In the genomic region with DNA sequence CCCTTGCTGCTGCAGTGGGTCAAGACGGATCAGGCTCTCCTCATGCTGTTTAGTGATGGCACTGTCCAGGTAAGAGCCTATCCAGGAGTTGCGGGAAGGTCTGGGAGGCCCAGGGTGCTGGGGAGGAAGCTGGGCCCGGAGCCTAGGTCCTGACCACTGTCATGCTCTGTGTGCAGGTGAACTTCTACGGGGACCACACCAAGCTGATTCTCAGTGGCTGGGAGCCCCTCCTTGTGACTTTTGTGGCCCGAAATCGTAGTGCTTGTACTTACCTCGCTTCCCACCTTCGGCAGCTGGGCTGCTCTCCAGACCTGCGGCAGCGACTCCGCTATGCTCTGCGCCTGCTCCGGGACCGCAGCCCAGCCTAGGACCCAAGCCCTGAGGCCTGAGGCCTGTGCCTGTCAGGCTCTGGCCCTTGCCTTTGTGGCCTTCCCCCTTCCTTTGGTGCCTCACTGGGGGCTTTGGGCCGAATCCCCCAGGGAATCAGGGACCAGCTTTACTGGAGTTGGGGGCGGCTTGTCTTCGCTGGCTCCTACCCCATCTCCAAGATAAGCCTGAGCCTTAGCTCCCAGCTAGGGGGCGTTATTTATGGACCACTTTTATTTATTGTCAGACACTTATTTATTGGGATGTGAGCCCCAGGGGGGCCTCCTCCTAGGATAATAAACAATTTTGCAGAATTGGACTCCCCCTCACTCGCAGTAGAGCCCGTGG, we compare ENCODE assay signal across 1 cellular context.
TF ChIP-seq lines count a peak whose summit lies in the region.

No MANE protein-coding gene starts in this region.

TF ChIP-seq in GM23338, 12 proteins besides CTCF, POLR2A, EP300 and RAD21 (continued from another document):
- TF ChIP-seq, protein P1, sequence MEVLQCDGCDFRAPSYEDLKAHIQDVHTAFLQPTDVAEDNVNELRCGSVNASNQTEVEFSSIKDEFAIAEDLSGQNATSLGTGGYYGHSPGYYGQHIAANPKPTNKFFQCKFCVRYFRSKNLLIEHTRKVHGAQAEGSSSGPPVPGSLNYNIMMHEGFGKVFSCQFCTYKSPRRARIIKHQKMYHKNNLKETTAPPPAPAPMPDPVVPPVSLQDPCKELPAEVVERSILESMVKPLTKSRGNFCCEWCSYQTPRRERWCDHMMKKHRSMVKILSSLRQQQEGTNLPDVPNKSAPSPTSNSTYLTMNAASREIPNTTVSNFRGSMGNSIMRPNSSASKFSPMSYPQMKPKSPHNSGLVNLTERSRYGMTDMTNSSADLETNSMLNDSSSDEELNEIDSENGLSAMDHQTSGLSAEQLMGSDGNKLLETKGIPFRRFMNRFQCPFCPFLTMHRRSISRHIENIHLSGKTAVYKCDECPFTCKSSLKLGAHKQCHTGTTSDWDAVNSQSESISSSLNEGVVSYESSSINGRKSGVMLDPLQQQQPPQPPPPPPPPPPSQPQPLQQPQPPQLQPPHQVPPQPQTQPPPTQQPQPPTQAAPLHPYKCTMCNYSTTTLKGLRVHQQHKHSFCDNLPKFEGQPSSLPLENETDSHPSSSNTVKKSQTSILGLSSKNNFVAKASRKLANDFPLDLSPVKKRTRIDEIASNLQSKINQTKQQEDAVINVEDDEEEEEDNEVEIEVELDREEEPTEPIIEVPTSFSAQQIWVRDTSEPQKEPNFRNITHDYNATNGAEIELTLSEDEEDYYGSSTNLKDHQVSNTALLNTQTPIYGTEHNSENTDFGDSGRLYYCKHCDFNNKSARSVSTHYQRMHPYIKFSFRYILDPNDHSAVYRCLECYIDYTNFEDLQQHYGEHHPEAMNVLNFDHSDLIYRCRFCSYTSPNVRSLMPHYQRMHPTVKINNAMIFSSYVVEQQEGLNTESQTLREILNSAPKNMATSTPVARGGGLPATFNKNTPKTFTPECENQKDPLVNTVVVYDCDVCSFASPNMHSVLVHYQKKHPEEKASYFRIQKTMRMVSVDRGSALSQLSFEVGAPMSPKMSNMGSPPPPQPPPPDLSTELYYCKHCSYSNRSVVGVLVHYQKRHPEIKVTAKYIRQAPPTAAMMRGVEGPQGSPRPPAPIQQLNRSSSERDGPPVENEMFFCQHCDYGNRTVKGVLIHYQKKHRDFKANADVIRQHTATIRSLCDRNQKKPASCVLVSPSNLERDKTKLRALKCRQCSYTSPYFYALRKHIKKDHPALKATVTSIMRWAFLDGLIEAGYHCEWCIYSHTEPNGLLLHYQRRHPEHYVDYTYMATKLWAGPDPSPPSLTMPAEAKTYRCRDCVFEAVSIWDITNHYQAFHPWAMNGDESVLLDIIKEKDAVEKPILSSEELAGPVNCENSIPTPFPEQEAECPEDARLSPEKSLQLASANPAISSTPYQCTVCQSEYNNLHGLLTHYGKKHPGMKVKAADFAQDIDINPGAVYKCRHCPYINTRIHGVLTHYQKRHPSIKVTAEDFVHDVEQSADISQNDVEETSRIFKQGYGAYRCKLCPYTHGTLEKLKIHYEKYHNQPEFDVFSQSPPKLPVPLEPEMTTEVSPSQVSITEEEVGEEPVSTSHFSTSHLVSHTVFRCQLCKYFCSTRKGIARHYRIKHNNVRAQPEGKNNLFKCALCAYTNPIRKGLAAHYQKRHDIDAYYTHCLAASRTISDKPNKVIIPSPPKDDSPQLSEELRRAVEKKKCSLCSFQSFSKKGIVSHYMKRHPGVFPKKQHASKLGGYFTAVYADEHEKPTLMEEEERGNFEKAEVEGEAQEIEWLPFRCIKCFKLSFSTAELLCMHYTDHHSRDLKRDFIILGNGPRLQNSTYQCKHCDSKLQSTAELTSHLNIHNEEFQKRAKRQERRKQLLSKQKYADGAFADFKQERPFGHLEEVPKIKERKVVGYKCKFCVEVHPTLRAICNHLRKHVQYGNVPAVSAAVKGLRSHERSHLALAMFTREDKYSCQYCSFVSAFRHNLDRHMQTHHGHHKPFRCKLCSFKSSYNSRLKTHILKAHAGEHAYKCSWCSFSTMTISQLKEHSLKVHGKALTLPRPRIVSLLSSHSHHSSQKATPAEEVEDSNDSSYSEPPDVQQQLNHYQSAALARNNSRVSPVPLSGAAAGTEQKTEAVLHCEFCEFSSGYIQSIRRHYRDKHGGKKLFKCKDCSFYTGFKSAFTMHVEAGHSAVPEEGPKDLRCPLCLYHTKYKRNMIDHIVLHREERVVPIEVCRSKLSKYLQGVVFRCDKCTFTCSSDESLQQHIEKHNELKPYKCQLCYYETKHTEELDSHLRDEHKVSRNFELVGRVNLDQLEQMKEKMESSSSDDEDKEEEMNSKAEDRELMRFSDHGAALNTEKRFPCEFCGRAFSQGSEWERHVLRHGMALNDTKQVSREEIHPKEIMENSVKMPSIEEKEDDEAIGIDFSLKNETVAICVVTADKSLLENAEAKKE (CRISPR knock-in tag; IDR thresholded peaks at IDR 0.05): no peak
- TF ChIP-seq ZNF331 (CRISPR knock-in tag; IDR thresholded peaks at IDR 0.05; ENCODE audit: low read depth) (no peak), POLR2AphosphoS5 (IDR thresholded peaks at IDR 0.05; ENCODE audit: low read depth) (no peak), JUNB (IDR thresholded peaks at IDR 0.05; ENCODE audit: unreplicated experiment) (no peak), NANOG (IDR thresholded peaks at IDR 0.05; ENCODE audit: borderline replicate concordance) (no peak), ZNF114 (CRISPR knock-in tag; IDR thresholded peaks at IDR 0.05) (no peak)
- TF ChIP-seq, protein P2, sequence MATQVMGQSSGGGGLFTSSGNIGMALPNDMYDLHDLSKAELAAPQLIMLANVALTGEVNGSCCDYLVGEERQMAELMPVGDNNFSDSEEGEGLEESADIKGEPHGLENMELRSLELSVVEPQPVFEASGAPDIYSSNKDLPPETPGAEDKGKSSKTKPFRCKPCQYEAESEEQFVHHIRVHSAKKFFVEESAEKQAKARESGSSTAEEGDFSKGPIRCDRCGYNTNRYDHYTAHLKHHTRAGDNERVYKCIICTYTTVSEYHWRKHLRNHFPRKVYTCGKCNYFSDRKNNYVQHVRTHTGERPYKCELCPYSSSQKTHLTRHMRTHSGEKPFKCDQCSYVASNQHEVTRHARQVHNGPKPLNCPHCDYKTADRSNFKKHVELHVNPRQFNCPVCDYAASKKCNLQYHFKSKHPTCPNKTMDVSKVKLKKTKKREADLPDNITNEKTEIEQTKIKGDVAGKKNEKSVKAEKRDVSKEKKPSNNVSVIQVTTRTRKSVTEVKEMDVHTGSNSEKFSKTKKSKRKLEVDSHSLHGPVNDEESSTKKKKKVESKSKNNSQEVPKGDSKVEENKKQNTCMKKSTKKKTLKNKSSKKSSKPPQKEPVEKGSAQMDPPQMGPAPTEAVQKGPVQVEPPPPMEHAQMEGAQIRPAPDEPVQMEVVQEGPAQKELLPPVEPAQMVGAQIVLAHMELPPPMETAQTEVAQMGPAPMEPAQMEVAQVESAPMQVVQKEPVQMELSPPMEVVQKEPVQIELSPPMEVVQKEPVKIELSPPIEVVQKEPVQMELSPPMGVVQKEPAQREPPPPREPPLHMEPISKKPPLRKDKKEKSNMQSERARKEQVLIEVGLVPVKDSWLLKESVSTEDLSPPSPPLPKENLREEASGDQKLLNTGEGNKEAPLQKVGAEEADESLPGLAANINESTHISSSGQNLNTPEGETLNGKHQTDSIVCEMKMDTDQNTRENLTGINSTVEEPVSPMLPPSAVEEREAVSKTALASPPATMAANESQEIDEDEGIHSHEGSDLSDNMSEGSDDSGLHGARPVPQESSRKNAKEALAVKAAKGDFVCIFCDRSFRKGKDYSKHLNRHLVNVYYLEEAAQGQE (IDR thresholded peaks at IDR 0.05; ENCODE audit: unreplicated experiment): no peak
- TF ChIP-seq, protein P3, sequence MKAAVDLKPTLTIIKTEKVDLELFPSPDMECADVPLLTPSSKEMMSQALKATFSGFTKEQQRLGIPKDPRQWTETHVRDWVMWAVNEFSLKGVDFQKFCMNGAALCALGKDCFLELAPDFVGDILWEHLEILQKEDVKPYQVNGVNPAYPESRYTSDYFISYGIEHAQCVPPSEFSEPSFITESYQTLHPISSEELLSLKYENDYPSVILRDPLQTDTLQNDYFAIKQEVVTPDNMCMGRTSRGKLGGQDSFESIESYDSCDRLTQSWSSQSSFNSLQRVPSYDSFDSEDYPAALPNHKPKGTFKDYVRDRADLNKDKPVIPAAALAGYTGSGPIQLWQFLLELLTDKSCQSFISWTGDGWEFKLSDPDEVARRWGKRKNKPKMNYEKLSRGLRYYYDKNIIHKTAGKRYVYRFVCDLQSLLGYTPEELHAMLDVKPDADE (IDR thresholded peaks at IDR 0.05): no peak
